In genomic region chr11:130050272-130050671, GRCh38 we compare ENCODE assay signal across 14 cellular contexts. TPM values are rescaled to one million over a fixed set of nuclear protein-coding genes. Genes with fewer than 3 reads are reported as not detected.
A peak's percentile ranks its signal among the peaks of the same experiment; 100 is the strongest.
DNase-seq lines count a peak whose midpoint lies in the region; ATAC-seq, FAIRE-seq and TF ChIP-seq lines count a peak whose summit lies in the region.
"Had no signal": no experiment of that assay in that cellular context is flagged by ENCODE, and none has a peak within 500 bp of the region (broad histone marks: within the 10 kb centered on the region; RNA-seq: fewer than 3 reads in every experiment).

No MANE protein-coding gene starts in this region.

- WGBS in heart right ventricle, 2 donors: 62 to 63% methylated on average over 3 of the region's 3 CpGs

- TF ChIP-seq CTCF in GM23338 (conservative IDR thresholded peaks at IDR 0.05; ENCODE audit: low read depth in 2 of 2) (no peak), heart right ventricle (IDR thresholded peaks at IDR 0.05) (no peak), neutrophil (IDR thresholded peaks at IDR 0.05) (no peak)

- H3K79me2 ChIP-seq in GM23338 (replicated peaks; ENCODE audit: insufficient read depth): no peaks in the 10 kb centered on the region

- no peaks in the 10 kb centered on the region for H3F3A ChIP-seq in GM23338 (replicated peaks; ENCODE audit: low read depth)

- no peak overlapping the region for H3K4me3 Mint-ChIP-seq in GM23338
- no peak overlapping the region for H3K4me3 Mint-ChIP-seq in activated naive CD4-positive, alpha-beta T cell treated with anti-CD3 and anti-CD28 coated beads for 36 hours
- H3K4me3 Mint-ChIP-seq: activated T-helper 17 cell treated with anti-CD3 and anti-CD28 coated beads, Interleukin-2, amount 50 U/mL, for 72 hours had no signal

- H3K4me2 ChIP-seq in GM23338: no peak overlapping the region

- no peak overlapping the region for H3K27ac Mint-ChIP-seq in GM23338
- no peak overlapping the region for H3K27ac Mint-ChIP-seq in activated naive CD4-positive, alpha-beta T cell treated with anti-CD3 and anti-CD28 coated beads for 36 hours
- H3K27ac Mint-ChIP-seq: activated T-helper 17 cell treated with anti-CD3 and anti-CD28 coated beads, Interleukin-2, amount 50 U/mL, for 72 hours had no signal

- H3K27me3 ChIP-seq in GM23338 (ENCODE audit: insufficient read depth) (no peaks in the 10 kb centered on the region), heart right ventricle (no peaks in the 10 kb centered on the region), neutrophil (no peaks in the 10 kb centered on the region)

- no peaks in the 10 kb centered on the region for H3K27me3 Mint-ChIP-seq in GM23338 (ENCODE audit: insufficient read depth, low read depth, poor library complexity)
- H3K27me3 Mint-ChIP-seq in activated naive CD4-positive, alpha-beta T cell treated with anti-CD3 and anti-CD28 coated beads for 36 hours (ENCODE audit: low read depth): no peaks in the 10 kb centered on the region

- H3K4me3 ChIP-seq in GM23338 (no peak overlapping the region), heart right ventricle (no peak overlapping the region), neutrophil (ENCODE audit: low read depth in 1 of 2, low read length in 1 of 2) (no peak overlapping the region)
- H3K4me3 ChIP-seq: HAP-1 had no signal

- CTCF ChIA-PET in activated naive CD4-positive, alpha-beta T cell treated with anti-CD3 and anti-CD28 coated beads for 36 hours (lab: Charles Lee): interaction anchor here (2.1 kb wide), 1 partner anchor 81 kb away, joined by 5 read pairs; no protein-coding TSS in a partner anchor

- no peaks in the 10 kb centered on the region for H3K9me2 ChIP-seq in GM23338 (ENCODE audit: insufficient read depth)

- intact Hi-C loops in heart right ventricle (cut with DNase I): no loop called here
- intact Hi-C loops in activated naive CD4-positive, alpha-beta T cell treated with anti-CD3 and anti-CD28 coated beads for 36 hours (cut with micrococcal nuclease): no loop called here

- H3K4me1 ChIP-seq in GM23338 (ENCODE audit: insufficient read depth) (no peaks in the 10 kb centered on the region), heart right ventricle (peaks cover 0 to 28% (median 0%) of the 10 kb centered on the region in 9 donors), neutrophil (ENCODE audit: control insufficient read depth in 1 of 2, insufficient read depth in 1 of 2, low read depth in 1 of 2, low read length in 1 of 2) (peaks cover 27 to 31% of the 10 kb centered on the region in 2 experiments)
- H3K4me1 ChIP-seq: HAP-1 had no signal

- H3K36me3 Mint-ChIP-seq in GM23338 (ENCODE audit: low read depth): no peaks in the 10 kb centered on the region
- H3K36me3 Mint-ChIP-seq in activated naive CD4-positive, alpha-beta T cell treated with anti-CD3 and anti-CD28 coated beads for 36 hours (ENCODE audit: low read depth): no peaks in the 10 kb centered on the region

- DNase-seq in GM23338 (ENCODE audit: low spot score) (no peak), NCI-H2196 (lab: John Stamatoyannopoulos, UW; ENCODE audit: unreplicated experiment) (peak; percentile 38), heart right ventricle (peak in 1 of 2 donors; percentile 15), D341Med (ENCODE audit: low spot score) (no peak), urothelium cell line (ENCODE audit: low spot score) (no peak)
- no peak for DNase-seq in activated naive CD4-positive, alpha-beta T cell treated with anti-CD3 and anti-CD28 coated beads for 36 hours
- DNase-seq: activated CD4-positive, alpha-beta T cell treated with anti-CD3 and anti-CD28 coated beads, Interleukin-2, amount 50 U/mL, for 4 hours; effector CD4-positive, alpha-beta T cell; kidney; T-helper 2 cell had no signal

- H4K20me1 ChIP-seq in GM23338 (replicated peaks; ENCODE audit: insufficient read depth): no peaks in the 10 kb centered on the region

- H3K36me3 ChIP-seq in GM23338 (ENCODE audit: insufficient read depth) (no peaks in the 10 kb centered on the region), heart right ventricle (no peaks in the 10 kb centered on the region), neutrophil (no peaks in the 10 kb centered on the region)
- H3K36me3 ChIP-seq: HAP-1 had no signal

- H3K9me3 ChIP-seq in heart right ventricle (peaks cover 0 to 7% (median 0%) of the 10 kb centered on the region in 11 donors), neutrophil (no peaks in the 10 kb centered on the region)
- H3K9me3 ChIP-seq: HAP-1 had no signal

- peaks cover 5% of the 10 kb centered on the region; the same call in 1 of the 3 replicates for H3K9me3 Mint-ChIP-seq in GM23338
- no peaks in the 10 kb centered on the region for H3K9me3 Mint-ChIP-seq in activated naive CD4-positive, alpha-beta T cell treated with anti-CD3 and anti-CD28 coated beads for 36 hours
- H3K9me3 Mint-ChIP-seq: activated T-helper 17 cell treated with anti-CD3 and anti-CD28 coated beads, Interleukin-2, amount 50 U/mL, for 72 hours had no signal

- H2AFZ ChIP-seq in GM23338: no peak overlapping the region

- 0 out of 3 replicates have a peak, but pooled peaks cover 4% of the 10 kb centered on the region for H3K4me1 Mint-ChIP-seq in GM23338
- H3K4me1 Mint-ChIP-seq in activated naive CD4-positive, alpha-beta T cell treated with anti-CD3 and anti-CD28 coated beads for 36 hours (ENCODE audit: low read depth): no peaks in the 10 kb centered on the region
- H3K4me1 Mint-ChIP-seq: activated T-helper 17 cell treated with anti-CD3 and anti-CD28 coated beads, Interleukin-2, amount 50 U/mL, for 72 hours had no signal

- no peak for FAIRE-seq in urothelium cell line (lab: Jason Lieb, UNC)
- FAIRE-seq: frontal cortex, kidney had no signal

- ATAC-seq in GM23338 (peak; percentile 74), heart right ventricle (peak in 6 of 8 donors; percentile 56 to 82 (median 72))
- ATAC-seq: activated T-helper 17 cell treated with anti-CD3 and anti-CD28 coated beads, Interleukin-2, amount 50 U/mL, for 72 hours had no signal

- H3K27ac ChIP-seq in GM23338 (ENCODE audit: low read depth) (no peak overlapping the region), heart right ventricle (peak overlapping the region in 1 of 10 donors; percentile 43), neutrophil (peak overlapping the region; percentile 72)

TF ChIP-seq in GM23338, 12 proteins besides CTCF, POLR2A, EP300 and RAD21 (continues in another document):
- TF ChIP-seq ZNF331 (CRISPR knock-in tag; IDR thresholded peaks at IDR 0.05; ENCODE audit: low read depth) (no peak), NANOG (IDR thresholded peaks at IDR 0.05; ENCODE audit: borderline replicate concordance) (no peak), CREB1 (CRISPR knock-in tag; IDR thresholded peaks at IDR 0.05; ENCODE audit: low read depth) (no peak), ETS1 (IDR thresholded peaks at IDR 0.05) (no peak), EZH2phosphoT487 (IDR thresholded peaks at IDR 0.05; ENCODE audit: unreplicated experiment) (no peak), JUNB (IDR thresholded peaks at IDR 0.05; ENCODE audit: unreplicated experiment) (no peak), POLR2AphosphoS5 (IDR thresholded peaks at IDR 0.05; ENCODE audit: low read depth) (no peak), ZNF114 (CRISPR knock-in tag; IDR thresholded peaks at IDR 0.05) (no peak), EZH2 (IDR thresholded peaks at IDR 0.05; ENCODE audit: low read depth, unreplicated experiment) (no peak)

RNA-seq across cellular contexts. Expression of gene APLP2, which starts 19.4 kb away (rescaled TPM):
- 291 and 322 TPM in 2 replicates for total RNA-seq in GM23338 (2014; rRNA removed; shearing (Covaris generic))
- polyA plus RNA-seq in GM23338 (2016; fragmentation: Nextera tagmentation; extraction: Ambion mirVana) (312 and 362 TPM in 2 replicates), heart right ventricle (100 to 1,000 TPM; 115 to 142 TPM)
- 100 to 1,000 TPM; 265 to 414 (median 309) TPM for total RNA-seq in heart right ventricle
- total RNA-seq in activated naive CD4-positive, alpha-beta T cell treated with anti-CD3 and anti-CD28 coated beads for 36 hours: 10 to 100 TPM; 38.4 to 43.5 TPM

RNA-seq across cellular contexts. Expression of gene PRDM10, which starts 47.6 kb away (rescaled TPM):
- total RNA-seq in GM23338 (2014; rRNA removed; shearing (Covaris generic)): 12.5 and 14.9 TPM in 2 replicates
- 4.0 and 5.2 TPM in 2 replicates for polyA plus RNA-seq in GM23338 (2016; fragmentation: Nextera tagmentation; extraction: Ambion mirVana)
- 1 to 10 TPM; 2.9 to 5.4 (median 3.7) TPM for total RNA-seq in heart right ventricle
- 1 to 10 TPM in 1 of 2 donors, under 1 TPM in 1; 0.75 to 3.1 TPM for polyA plus RNA-seq in heart right ventricle
- total RNA-seq in activated naive CD4-positive, alpha-beta T cell treated with anti-CD3 and anti-CD28 coated beads for 36 hours: 10 to 100 TPM; 19.3 to 24.3 TPM
